ENCODE assay signal across 21 cellular contexts in genomic region chr20:9590189-9590588, GRCh38.
DNase-seq lines count a peak whose midpoint lies in the region; ATAC-seq, FAIRE-seq and TF ChIP-seq lines count a peak whose summit lies in the region.
"Had no signal": no experiment of that assay in that cellular context is flagged by ENCODE, and none has a peak within 500 bp of the region (broad histone marks: within the 10 kb centered on the region; RNA-seq: fewer than 3 reads in every experiment).

No MANE protein-coding gene starts in this region.

- no peak overlapping the region for H3K4me3 ChIP-seq in astrocyte (ENCODE audit: insufficient read depth, low read depth, low read length)
- H3K4me3 ChIP-seq: dorsolateral prefrontal cortex, GM23338, K562, psoas muscle, thyroid gland had no signal

- no peak overlapping the region for H2AFZ ChIP-seq in astrocyte (ENCODE audit: low read depth, low read length)
- H2AFZ ChIP-seq: GM23338 had no signal

- no peak overlapping the region for H3K27ac Mint-ChIP-seq in astrocyte (ENCODE audit: unreplicated experiment)
- H3K27ac Mint-ChIP-seq: activated CD4-positive, alpha-beta T cell treated with anti-CD3 and anti-CD28 coated beads, Interleukin-2, amount 10 ng/mL, durations not matched to agents 7 days and 5 days; B cell; GM23338; naive B cell had no signal

- H3K4me2 ChIP-seq in astrocyte (ENCODE audit: low read length): no peak overlapping the region
- H3K4me2 ChIP-seq: GM23338 had no signal

- no peaks in the 10 kb centered on the region for H3K27me3 Mint-ChIP-seq in astrocyte (ENCODE audit: low read depth, unreplicated experiment)
- H3K27me3 Mint-ChIP-seq: activated CD4-positive, alpha-beta T cell treated with anti-CD3 and anti-CD28 coated beads, Interleukin-2, amount 10 ng/mL, durations not matched to agents 7 days and 5 days had no signal

- no peaks in the 10 kb centered on the region for H3K36me3 ChIP-seq in astrocyte (ENCODE audit: insufficient read depth, low read length)
- H3K36me3 ChIP-seq: thyroid gland had no signal

- H3K27ac ChIP-seq in astrocyte (ENCODE audit: low read depth, low read length): no peak overlapping the region
- H3K27ac ChIP-seq: dorsolateral prefrontal cortex, psoas muscle, thyroid gland had no signal

- no peak for ATAC-seq in GM21423 (IDR thresholded peaks at IDR 0.05; ENCODE audit: unreplicated experiment)
- ATAC-seq: GM23338, K562, psoas muscle had no signal

- no peaks in the 10 kb centered on the region for H3K4me1 ChIP-seq in astrocyte (ENCODE audit: insufficient read depth, low read length)
- H3K4me1 ChIP-seq: psoas muscle, thyroid gland had no signal

- TF ChIP-seq CTCF in astrocyte (IDR thresholded peaks at IDR 0.05; ENCODE audit: insufficient read depth, low read depth, low read length): no peak

- no peaks in the 10 kb centered on the region for H3K9me3 ChIP-seq in astrocyte (ENCODE audit: insufficient read depth, low read depth, low read length)
- H3K9me3 ChIP-seq: psoas muscle, thyroid gland had no signal

- H3K9me3 Mint-ChIP-seq in astrocyte (ENCODE audit: unreplicated experiment): no peaks in the 10 kb centered on the region
- H3K9me3 Mint-ChIP-seq: activated CD4-positive, alpha-beta T cell treated with anti-CD3 and anti-CD28 coated beads, Interleukin-2, amount 10 ng/mL, durations not matched to agents 7 days and 5 days; GM23338 had no signal

- no peaks in the 10 kb centered on the region for H3K4me1 Mint-ChIP-seq in astrocyte (ENCODE audit: low read depth, unreplicated experiment)
- H3K4me1 Mint-ChIP-seq: activated CD4-positive, alpha-beta T cell treated with anti-CD3 and anti-CD28 coated beads, Interleukin-2, amount 10 ng/mL, durations not matched to agents 7 days and 5 days; B cell; naive B cell had no signal

- peak; percentile 41 for DNase-seq in DMS153 treated with DMSO at 0.1 percent for 48 hours (lab: John Stamatoyannopoulos, UW; ENCODE audit: unreplicated experiment)
- DNase-seq in HT1080 (ENCODE audit: low read depth): peak; percentile 51
- peak; percentile 9 for DNase-seq in astrocyte (ENCODE audit: low read depth)
- no peak for DNase-seq in activated CD4-positive, CD25-positive, alpha-beta regulatory T cell (lab: John Stamatoyannopoulos, UW)
- no peak for DNase-seq in RKO (ENCODE audit: low spot score)
- DNase-seq in kidney glomerular epithelial cell (lab: John Stamatoyannopoulos, UW): no peak
- DNase-seq: activated CD4-positive, alpha-beta T cell treated with anti-CD3 and anti-CD28 coated beads, Interleukin-2, amount 10 ng/mL, durations not matched to agents 7 days and 5 days; activated T-cell treated with anti-CD3 and anti-CD28 coated beads, Interleukin-2, amount 50 U/mL, for 48 hours; amygdala; dorsolateral prefrontal cortex; glutamatergic neuron; naive B cell; NCI-H1436; NK-92 treated with Interleukin-12 subunit alpha and Interleukin-12 subunit beta, amount 100 ng/mL, for 24 hours; psoas muscle; thyroid gland had no signal

- H3K36me3 Mint-ChIP-seq in astrocyte (ENCODE audit: low read depth, unreplicated experiment): no peaks in the 10 kb centered on the region
- H3K36me3 Mint-ChIP-seq: naive B cell had no signal

- H3K27me3 ChIP-seq in astrocyte (ENCODE audit: insufficient read depth, low read length): no peaks in the 10 kb centered on the region
- H3K27me3 ChIP-seq: dorsolateral prefrontal cortex, thyroid gland had no signal

- H3K4me3 Mint-ChIP-seq in astrocyte (ENCODE audit: unreplicated experiment): no peak overlapping the region
- H3K4me3 Mint-ChIP-seq: activated CD4-positive, alpha-beta T cell treated with anti-CD3 and anti-CD28 coated beads, Interleukin-2, amount 10 ng/mL, durations not matched to agents 7 days and 5 days; B cell; GM23338 had no signal

- H3K9ac ChIP-seq in astrocyte (ENCODE audit: low read length): no peak overlapping the region

- no peaks in the 10 kb centered on the region for H4K20me1 ChIP-seq in astrocyte (ENCODE audit: insufficient read depth, low read length)

- no peak for FAIRE-seq in astrocyte (lab: Jason Lieb, UNC)
- FAIRE-seq in islet of Langerhans (lab: Jason Lieb, UNC): peak; percentile 9
- FAIRE-seq: K562 had no signal

- H3K79me2 ChIP-seq in astrocyte (ENCODE audit: insufficient read depth, low read length): no peaks in the 10 kb centered on the region

Comparison
In these comparisons a context has a peak if more than half of its experiments do, and no peak if none do; other contexts are left out.
1. DNase-seq: peak in DMS153 treated with DMSO at 0.1 percent for 48 hours (single experiment), HT1080 (single experiment) and astrocyte (single experiment); none in activated CD4-positive, CD25-positive, alpha-beta regulatory T cell (0 of 4), RKO (single experiment) and kidney glomerular epithelial cell (single experiment).